ENCODE assay signal across 14 cellular contexts in the genomic region with DNA sequence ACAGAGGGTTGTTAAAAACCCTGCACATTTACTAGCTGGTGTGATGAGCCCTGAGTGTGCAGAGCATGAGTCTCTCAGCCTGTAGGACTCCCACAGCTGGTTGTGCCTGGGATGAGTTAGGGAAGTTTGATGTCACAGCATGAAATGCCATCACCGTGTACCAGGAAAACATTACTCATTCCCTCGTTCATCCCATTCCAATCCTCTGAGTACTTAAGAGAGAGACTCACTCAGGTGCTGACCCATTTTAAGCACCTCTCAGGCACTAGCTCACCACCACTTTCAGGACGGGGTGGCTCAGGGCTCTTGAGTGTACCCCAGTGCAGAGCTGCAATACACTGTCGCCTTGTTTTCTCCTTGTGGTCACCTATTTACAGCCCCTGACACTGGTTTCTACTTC. TPM values are rescaled to one million over a fixed set of nuclear protein-coding genes. Genes with fewer than 3 reads are reported as not detected.
DNase-seq lines count a peak whose midpoint lies in the region; TF ChIP-seq lines count a peak whose summit lies in the region.
"Had no signal": no experiment of that assay in that cellular context is flagged by ENCODE, and none has a peak within 500 bp of the region (broad histone marks: within the 10 kb centered on the region; RNA-seq: fewer than 3 reads in every experiment).

No MANE protein-coding gene starts in this region.

- no peaks in the 10 kb centered on the region for H4K20me1 ChIP-seq in fibroblast of lung (ENCODE audit: control insufficient read depth, extremely low read depth, insufficient read depth, low read length)

- peaks cover 8% of the 10 kb centered on the region for H3K36me3 ChIP-seq in fibroblast of lung (ENCODE audit: control insufficient read depth, insufficient read depth, low read length)

- no peaks in the 10 kb centered on the region for H3K9me3 ChIP-seq in fibroblast of lung (ENCODE audit: control insufficient read depth, insufficient read depth, low read depth, low read length)
- H3K9me3 ChIP-seq: body of pancreas, heart right ventricle had no signal

- no peak overlapping the region for H3K4me2 ChIP-seq in fibroblast of lung (ENCODE audit: extremely low read depth, insufficient read depth, low read length)

- H3K79me2 ChIP-seq in fibroblast of lung (ENCODE audit: control insufficient read depth, insufficient read depth, low read length), result peaks cover 23% of the 10 kb centered on the region

- no peak overlapping the region for H3K4me3 ChIP-seq in fibroblast of lung (replicated peaks in 1 of 4; ENCODE audit: control extremely low read depth in 1 of 4, insufficient read depth in 1 of 4, low read depth in 3 of 4, low read length in 4 of 4)
- H3K4me3 ChIP-seq: body of pancreas, heart right ventricle had no signal

- no peaks in the 10 kb centered on the region for H3K27me3 ChIP-seq in fibroblast of lung (ENCODE audit: control insufficient read depth, insufficient read depth, low read length)
- H3K27me3 ChIP-seq: body of pancreas, heart right ventricle had no signal

- H3K9ac ChIP-seq in fibroblast of lung (ENCODE audit: insufficient read depth, low read length), result no peak overlapping the region

- H2AFZ ChIP-seq in fibroblast of lung (ENCODE audit: low read length), result no peak overlapping the region

- DNase-seq in EL (peak; percentile 94), RPMI7951 (ENCODE audit: low read depth) (peak; percentile 91), fibroblast of lung (ENCODE audit: low read depth in 2 of 2) (peak; percentile 85 to 93), renal cortical epithelial cell (ENCODE audit: low read depth) (peak; percentile 91), NCI-H510A treated with DMSO at 0.1 percent for 48 hours (lab: John Stamatoyannopoulos, UW) (no peak), iPS-NIHi11 (ENCODE audit: low spot score) (no peak), NCI-H146 treated with DMSO at 0.1 percent for 48 hours (lab: John Stamatoyannopoulos, UW; ENCODE audit: unreplicated experiment) (no peak)
- no peak for DNase-seq in stimulated activated CD4-positive, alpha-beta T cell treated with anti-CD3 and anti-CD28 coated beads, Interleukin-2, amount 100 ng/mL, for 48 hours
- DNase-seq: body of pancreas; DND-41; heart right ventricle; naive thymus-derived CD4-positive, alpha-beta T cell; stimulated activated CD4-positive, alpha-beta T cell treated with anti-CD3 and anti-CD28 coated beads, Interleukin-2, amount 100 ng/mL, for 24 hours; T-helper 17 cell had no signal

- peak overlapping the region; percentile 70 for H3K27ac ChIP-seq in fibroblast of lung (ENCODE audit: insufficient read depth, low read length)
- H3K27ac ChIP-seq: body of pancreas had no signal

- peaks cover 38% of the 10 kb centered on the region for H3K4me1 ChIP-seq in fibroblast of lung (ENCODE audit: control insufficient read depth, extremely low read depth, insufficient read depth, low read length)
- H3K4me1 ChIP-seq: body of pancreas had no signal

- no peak for TF ChIP-seq CTCF in fibroblast of lung (conservative IDR thresholded peaks at IDR 0.05 in 1 of 2, IDR thresholded peaks at IDR 0.05 in 1 of 2; ENCODE audit: low read depth in 1 of 2, low read length in 2 of 2)

RNA-seq across cellular contexts. Expression of gene MGLL, which starts 18.7 kb away (rescaled TPM):
- total RNA-seq in RPMI7951 (2014; rRNA removed; shearing (Covaris generic)), result 42.0 and 48.4 TPM in 2 replicates
- total RNA-seq in fibroblast of lung (15.2 and 60.1 TPM in 2 replicates), renal cortical epithelial cell (106 and 155 TPM in 2 replicates)
- 69.8 and 122 TPM in 2 replicates for polyA plus RNA-seq in fibroblast of lung
- polyA plus RNA-seq in fibroblast of lung (2012), result 101 and 175 TPM in 2 replicates
- polyA minus RNA-seq in fibroblast of lung (ENCODE audit: low replicate concordance), result 75.2 and 302 TPM in 2 replicates
- polyA plus RNA-seq: naive thymus-derived CD4-positive, alpha-beta T cell had no signal

Comparison
In these comparisons a context has a peak if more than half of its experiments do, and no peak if none do; other contexts are left out.
1. DNase-seq: peak in EL (single experiment), RPMI7951 (single experiment), fibroblast of lung (2 of 2) and renal cortical epithelial cell (single experiment); none in NCI-H510A treated with DMSO at 0.1 percent for 48 hours (single experiment), iPS-NIHi11 (single experiment), NCI-H146 treated with DMSO at 0.1 percent for 48 hours (single experiment) and stimulated activated CD4-positive, alpha-beta T cell treated with anti-CD3 and anti-CD28 coated beads, Interleukin-2, amount 100 ng/mL, for 48 hours (0 of 2).